ENCODE assay signal across 21 cellular contexts in genomic region chr18:2302012-2302411, GRCh38.
DNase-seq lines count a peak whose midpoint lies in the region; ATAC-seq, FAIRE-seq and TF ChIP-seq lines count a peak whose summit lies in the region.
"Had no signal": no experiment of that assay in that cellular context is flagged by ENCODE, and none has a peak within 500 bp of the region (broad histone marks: within the 10 kb centered on the region; RNA-seq: fewer than 3 reads in every experiment).

No MANE protein-coding gene starts in this region.

- no peak for TF ChIP-seq CTCF in RWPE2 (IDR thresholded peaks at IDR 0.05; ENCODE audit: poor library complexity, severe bottlenecking)
- TF ChIP-seq CTCF in foreskin keratinocyte (conservative IDR thresholded peaks at IDR 0.05) = no peak
- no peak for TF ChIP-seq CTCF in right atrium auricular region (IDR thresholded peaks at IDR 0.05)

- no peak overlapping the region for H3K4me3 Mint-ChIP-seq in activated naive CD4-positive, alpha-beta T cell treated with anti-CD3 and anti-CD28 coated beads, Interleukin-2, amount 10 ng/mL, durations not matched to agents 7 days and 5 days
- H3K4me3 Mint-ChIP-seq: CD4-positive, alpha-beta memory T cell had no signal

- CTCF ChIA-PET in activated naive CD4-positive, alpha-beta T cell treated with anti-CD3 and anti-CD28 coated beads, Interleukin-2, amount 10 ng/mL, durations not matched to agents 7 days and 5 days (lab: Charles Lee) = no interaction called here

- peak; percentile 53 for FAIRE-seq in H54 (lab: Jason Lieb, UNC)
- FAIRE-seq: D721Med had no signal

- H3K9me3 Mint-ChIP-seq in activated naive CD4-positive, alpha-beta T cell treated with anti-CD3 and anti-CD28 coated beads, Interleukin-2, amount 10 ng/mL, durations not matched to agents 7 days and 5 days = no peaks in the 10 kb centered on the region
- H3K9me3 Mint-ChIP-seq: CD4-positive, alpha-beta memory T cell had no signal

- H3K4me1 ChIP-seq in RWPE2 (ENCODE audit: insufficient read depth, poor library complexity, severe bottlenecking) (peaks cover 39% of the 10 kb centered on the region), foreskin keratinocyte (peaks cover 28% of the 10 kb centered on the region), right atrium auricular region (no peaks in the 10 kb centered on the region)
- H3K4me1 ChIP-seq: BLaER1 treated with 17β-estradiol and CSF1 and Interleukin-3, amounts not matched to agents 10 nM and 100 nM had no signal

- H3K27ac ChIP-seq in RWPE2 (ENCODE audit: poor library complexity, severe bottlenecking) (peak overlapping the region; percentile 88), foreskin keratinocyte (peak overlapping the region; percentile 64), right atrium auricular region (no peak overlapping the region)
- H3K27ac ChIP-seq: BLaER1 treated with 17β-estradiol and CSF1 and Interleukin-3, amounts not matched to agents 10 nM and 100 nM; HL-60; KMS-11 had no signal

- ATAC-seq in RWPE2 (ENCODE audit: low read depth) = no peak
- ATAC-seq in foreskin keratinocyte = no peak
- no peak for ATAC-seq in GM21381 (IDR thresholded peaks at IDR 0.05; ENCODE audit: unreplicated experiment)

- no peaks in the 10 kb centered on the region for H3K9me3 ChIP-seq in RWPE2 (ENCODE audit: severe bottlenecking)
- no peaks in the 10 kb centered on the region for H3K9me3 ChIP-seq in right atrium auricular region
- H3K9me3 ChIP-seq: BLaER1 treated with 17β-estradiol and CSF1 and Interleukin-3, amounts not matched to agents 10 nM and 100 nM had no signal

- H3K36me3 ChIP-seq in RWPE2 (ENCODE audit: low read depth) = no peaks in the 10 kb centered on the region
- no peaks in the 10 kb centered on the region for H3K36me3 ChIP-seq in right atrium auricular region
- H3K36me3 ChIP-seq: BLaER1 treated with 17β-estradiol and CSF1 and Interleukin-3, amounts not matched to agents 10 nM and 100 nM had no signal

- H3K27ac Mint-ChIP-seq in activated naive CD4-positive, alpha-beta T cell treated with anti-CD3 and anti-CD28 coated beads, Interleukin-2, amount 10 ng/mL, durations not matched to agents 7 days and 5 days = no peak overlapping the region
- H3K27ac Mint-ChIP-seq: CD4-positive, alpha-beta memory T cell had no signal

- TF ChIP-seq POLR2A in H54 (IDR thresholded peaks at IDR 0.05; ENCODE audit: low read depth, low read length) = no peak

- H3K4me3 ChIP-seq in RWPE2 (ENCODE audit: severe bottlenecking) (no peak overlapping the region), right atrium auricular region (no peak overlapping the region)
- H3K4me3 ChIP-seq: BLaER1 treated with 17β-estradiol and CSF1 and Interleukin-3, amounts not matched to agents 10 nM and 100 nM had no signal

- H3K4me1 Mint-ChIP-seq in activated naive CD4-positive, alpha-beta T cell treated with anti-CD3 and anti-CD28 coated beads, Interleukin-2, amount 10 ng/mL, durations not matched to agents 7 days and 5 days = no peaks in the 10 kb centered on the region
- H3K4me1 Mint-ChIP-seq: CD4-positive, alpha-beta memory T cell had no signal

- no peaks in the 10 kb centered on the region for H3K27me3 ChIP-seq in RWPE2 (ENCODE audit: insufficient read depth, poor library complexity, severe bottlenecking)
- H3K27me3 ChIP-seq in foreskin keratinocyte = no peaks in the 10 kb centered on the region
- no peaks in the 10 kb centered on the region for H3K27me3 ChIP-seq in right atrium auricular region
- H3K27me3 ChIP-seq: BLaER1 treated with 17β-estradiol and CSF1 and Interleukin-3, amounts not matched to agents 10 nM and 100 nM had no signal

- peaks cover 9% of the 10 kb centered on the region for H3K27me3 Mint-ChIP-seq in activated naive CD4-positive, alpha-beta T cell treated with anti-CD3 and anti-CD28 coated beads, Interleukin-2, amount 10 ng/mL, durations not matched to agents 7 days and 5 days

- H3K36me3 Mint-ChIP-seq in activated naive CD4-positive, alpha-beta T cell treated with anti-CD3 and anti-CD28 coated beads, Interleukin-2, amount 10 ng/mL, durations not matched to agents 7 days and 5 days = no peaks in the 10 kb centered on the region
- H3K36me3 Mint-ChIP-seq: CD4-positive, alpha-beta memory T cell had no signal

- DNase-seq in H54 (ENCODE audit: insufficient read length, low spot score) (no peak), RWPE2 (ENCODE audit: low spot score) (no peak), foreskin keratinocyte (no peak), right atrium auricular region (ENCODE audit: low spot score) (no peak)
- DNase-seq in activated naive CD4-positive, alpha-beta T cell treated with anti-CD3 and anti-CD28 coated beads, Interleukin-2, amount 10 ng/mL, durations not matched to agents 7 days and 5 days = no peak
- no peak for DNase-seq in stimulated activated CD4-positive, alpha-beta T cell treated with anti-CD3 and anti-CD28 coated beads, Interleukin-4, amount 100 ng/mL, for 1 hour
- DNase-seq: CD4-positive, alpha-beta memory T cell; GF-D8; NCI-H1694; NCI-H2081; NCI-H2171; NCI-H345; NCI-H524; NCI-H774; NK-92 treated with Interleukin-12 subunit alpha and Interleukin-12 subunit beta, amount 100 ng/mL, for 24 hours; Right ventricle myocardium superior had no signal

Comparison
In these comparisons a context has a peak if more than half of its experiments do, and no peak if none do; other contexts are left out.
1. H3K27ac ChIP-seq: peak in RWPE2 (single experiment) and foreskin keratinocyte (single experiment); none in right atrium auricular region (0 of 2).